Comparison of ENCODE assay signal across 8 cellular contexts in the genomic region with DNA sequence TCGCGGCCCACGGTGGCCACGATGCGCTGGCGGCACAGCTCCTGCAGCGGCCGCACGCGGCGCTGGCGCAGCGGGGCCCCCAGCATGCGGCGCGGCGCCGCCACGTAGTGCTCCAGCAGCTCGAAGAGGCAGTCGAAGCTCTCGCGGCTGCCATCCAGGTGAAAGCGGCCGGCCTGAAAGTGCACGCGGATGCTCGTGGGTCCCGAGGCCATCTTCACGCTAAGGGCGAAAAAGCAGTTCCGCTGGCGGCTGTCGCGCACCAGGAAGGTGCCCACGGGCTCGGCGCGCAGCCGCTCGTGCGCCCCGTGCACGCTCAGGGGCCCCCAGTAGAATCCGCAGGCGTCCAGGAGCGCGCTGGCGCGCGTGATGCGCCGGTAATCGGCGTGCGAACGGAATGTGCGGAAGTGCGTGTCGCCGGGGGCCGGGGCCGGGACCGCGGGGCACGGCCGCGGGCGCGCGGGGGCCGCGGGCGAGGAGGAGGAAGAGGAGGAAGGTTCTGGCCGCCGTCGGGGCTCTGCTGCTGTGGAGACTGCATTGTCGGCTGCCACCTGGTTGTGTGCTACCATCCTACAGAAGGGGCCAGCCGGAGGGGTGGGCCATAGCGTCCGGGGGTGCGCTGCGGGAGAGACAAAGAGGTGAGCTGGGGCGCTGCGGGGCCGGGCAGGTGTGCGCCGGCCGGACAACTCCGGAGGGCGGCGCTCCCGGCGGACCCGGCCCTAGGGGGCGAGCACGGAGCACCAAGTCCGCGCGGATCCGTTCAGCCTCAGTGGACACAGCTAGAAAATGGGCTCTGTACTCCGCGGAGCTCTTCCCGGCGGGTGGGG. TPM values are rescaled to one million over a fixed set of nuclear protein-coding genes. Genes with fewer than 3 reads are reported as not detected.
DNase-seq lines count a peak whose midpoint lies in the region.

No MANE protein-coding gene starts in this region.

- H3K9ac ChIP-seq in trophoblast cell (ENCODE audit: low read length): peak overlapping the region; percentile 78

- H4K91ac ChIP-seq in trophoblast cell (ENCODE audit: low read depth, low read length): peak overlapping the region; percentile 81

- peak overlapping the region; percentile 84 for H3K4me2 ChIP-seq in trophoblast cell (ENCODE audit: low read length)

- H2AK5ac ChIP-seq in trophoblast cell (ENCODE audit: low read length): peak overlapping the region; percentile 1

- peak overlapping the region; percentile 13 for H2BK120ac ChIP-seq in trophoblast cell (ENCODE audit: insufficient read depth, low read length, poor library complexity)

- no CpG with 5 or more reads among the region's 105 CpGs for WGBS in trophoblast cell (ENCODE audit: extremely low coverage, insufficient coverage, insufficient read length)

- peak overlapping the region; percentile 56 for H2AFZ ChIP-seq in trophoblast cell (ENCODE audit: insufficient read depth, low read length, poor library complexity)

- peaks cover 20% of the 10 kb centered on the region for H3K79me1 ChIP-seq in trophoblast cell (ENCODE audit: low read length)

- peak overlapping the region; percentile 9 for H4K12ac ChIP-seq in trophoblast cell (ENCODE audit: low read depth, low read length)

- H3K4ac ChIP-seq in trophoblast cell (ENCODE audit: low read depth, low read length): peak overlapping the region; percentile 41

- H4K8ac ChIP-seq in trophoblast cell (ENCODE audit: low read depth, low read length): peak overlapping the region; percentile 44

- H2BK12ac ChIP-seq in trophoblast cell (ENCODE audit: low read length): peak overlapping the region; percentile 26

- in situ Hi-C loops in G401 (cut with HindIII; ENCODE audit: low sequenced_read_pairs): no loop called here
- in situ Hi-C loops in HAP-1 (cut with MboI; ENCODE audit: low sequenced_read_pairs): no loop called here

- peak overlapping the region; percentile 50 for H3K14ac ChIP-seq in trophoblast cell (ENCODE audit: low read length)

- H3K79me2 ChIP-seq in trophoblast cell (ENCODE audit: control insufficient read depth, insufficient read depth, low read length, poor library complexity): peaks cover 18% of the 10 kb centered on the region

- H3K9me3 ChIP-seq in HAP-1 (no peaks in the 10 kb centered on the region), trophoblast cell (ENCODE audit: insufficient read depth, low read depth, low read length) (peaks cover 2% of the 10 kb centered on the region)

- peak overlapping the region; percentile 63 for H3K27ac ChIP-seq in trophoblast cell (ENCODE audit: low read depth, low read length)

- DNase-seq in G401 (ENCODE audit: low spot score) (peak; percentile 26), HAP-1 (ENCODE audit: low spot score in 2 of 2) (peak; percentile 28 to 64), NCI-H748 treated with DMSO at 0.1 percent for 48 hours (lab: John Stamatoyannopoulos, UW) (peak; percentile 36), germinal center (ENCODE audit: low spot score) (peak; percentile 61), trophoblast cell (peak; percentile 42 to 63), NCI-H2081 treated with DMSO at 0.1 percent for 48 hours (lab: John Stamatoyannopoulos, UW) (no peak), Kasumi-1 (lab: John Stamatoyannopoulos, UW) (no peak)
- peak; percentile 86 for DNase-seq in activated effector memory CD4-positive, alpha-beta T cell treated with anti-CD3 and anti-CD28 coated beads, Interleukin-2, amount 50 U/mL, for 16 hours

- H3K27me3 ChIP-seq in HAP-1 (ENCODE audit: low read depth): no peaks in the 10 kb centered on the region
- H3K27me3 ChIP-seq in trophoblast cell (ENCODE audit: insufficient read depth, low read length): no peaks in the 10 kb centered on the region

- H3K36me3 ChIP-seq in HAP-1 (replicated peaks) (no peaks in the 10 kb centered on the region), trophoblast cell (ENCODE audit: control insufficient read depth in 1 of 2, insufficient read depth in 2 of 2, low read length in 2 of 2) (peaks cover 4 to 8% of the 10 kb centered on the region in 2 experiments)

- peaks cover 11% of the 10 kb centered on the region for H3K4me1 ChIP-seq in HAP-1
- H3K4me1 ChIP-seq in trophoblast cell (ENCODE audit: control insufficient read depth in 1 of 2, insufficient read depth in 2 of 2, low read length in 2 of 2): peaks cover 15 to 24% of the 10 kb centered on the region in 2 experiments

- no peak overlapping the region for H3K23ac ChIP-seq in trophoblast cell (ENCODE audit: low read length)

- H3K4me3 ChIP-seq in HAP-1 (peak overlapping the region; percentile 77), trophoblast cell (ENCODE audit: low read depth, low read length) (peak overlapping the region; percentile 86)

- H3K18ac ChIP-seq in trophoblast cell (ENCODE audit: low read length): peak overlapping the region; percentile 13

- H2BK5ac ChIP-seq in trophoblast cell (ENCODE audit: low read depth, low read length, poor library complexity): peak overlapping the region; percentile 24

RNA-seq across cellular contexts. Expression of gene SOCS1, which starts 0.9 kb away (rescaled TPM):
- total RNA-seq in G401 (2014; rRNA removed; shearing (Covaris generic)): 0.68 and 2.2 TPM in 2 replicates
- 52.7 and 59.0 TPM in 2 replicates for polyA plus RNA-seq in trophoblast cell (2013)

RNA-seq across cellular contexts. Expression of gene TNP2, which starts 14.0 kb away (rescaled TPM):
- total RNA-seq in G401 (2014; rRNA removed; shearing (Covaris generic)): not detected in 2 replicates
- not detected in 2 replicates for polyA plus RNA-seq in trophoblast cell (2013)

RNA-seq across cellular contexts. Expression of gene PRM3, which starts 18.3 kb away (rescaled TPM):
- not detected in 2 replicates for total RNA-seq in G401 (2014; rRNA removed; shearing (Covaris generic))
- not detected in 2 replicates for polyA plus RNA-seq in trophoblast cell (2013)

RNA-seq across cellular contexts. Expression of gene PRM2, which starts 21.2 kb away (rescaled TPM):
- not detected in 2 replicates for total RNA-seq in G401 (2014; rRNA removed; shearing (Covaris generic))
- not detected in 2 replicates for polyA plus RNA-seq in trophoblast cell (2013)

RNA-seq across cellular contexts. Expression of gene PRM1, which starts 26.0 kb away (rescaled TPM):
- total RNA-seq in G401 (2014; rRNA removed; shearing (Covaris generic)): not detected in 2 replicates
- polyA plus RNA-seq in trophoblast cell (2013): not detected in 2 replicates

Comparison
In these comparisons a context has a peak if more than half of its experiments do, and no peak if none do; other contexts are left out.
1. DNase-seq: peak in G401 (single experiment), HAP-1 (2 of 2), NCI-H748 treated with DMSO at 0.1 percent for 48 hours (single experiment), activated effector memory CD4-positive, alpha-beta T cell treated with anti-CD3 and anti-CD28 coated beads, Interleukin-2, amount 50 U/mL, for 16 hours (single experiment), germinal center (single experiment) and trophoblast cell (2 of 2); none in NCI-H2081 treated with DMSO at 0.1 percent for 48 hours (single experiment) and Kasumi-1 (0 of 2).